10 cellular contexts compared by ENCODE assay signal in genomic region chr16:1332618-1333148, GRCh38. TPM values are rescaled to one million over a fixed set of nuclear protein-coding genes. Genes with fewer than 3 reads are reported as not detected.
A peak's percentile ranks its signal among the peaks of the same experiment; 100 is the strongest.
DNase-seq lines count a peak whose midpoint lies in the region; ATAC-seq and TF ChIP-seq lines count a peak whose summit lies in the region.
"Had no signal": no experiment of that assay in that cellular context is flagged by ENCODE, and none has a peak within 500 bp of the region (broad histone marks: within the 10 kb centered on the region; RNA-seq: fewer than 3 reads in every experiment).

No MANE protein-coding gene starts in this region.

- no peaks in the 10 kb centered on the region for H3K36me3 Mint-ChIP-seq in brain
- no peaks in the 10 kb centered on the region for H3K36me3 Mint-ChIP-seq in mesothelial cell of epicardium

- DNase-seq in heart right ventricle = no peak
- no peak for DNase-seq in Right ventricle myocardium superior
- no peak for DNase-seq in mesothelial cell of epicardium (ENCODE audit: low spot score in 2 of 2, unreplicated experiment in 2 of 2)
- no peak for DNase-seq in upper lobe of left lung
- no peak for DNase-seq in T-helper 9 cell
- no peak for DNase-seq in COLO829 (ENCODE audit: low spot score)
- no peak for DNase-seq in superior temporal gyrus (ENCODE audit: extremely low spot score)
- DNase-seq: OCI-M1 had no signal

- no peak for TF ChIP-seq EP300 in upper lobe of left lung (IDR thresholded peaks at IDR 0.05)

- intact Hi-C loops in heart right ventricle (cut with DNase I) = no loop called here
- intact Hi-C loops in Right ventricle myocardium superior (cut with DNase I) = no loop called here

- H3K27ac Mint-ChIP-seq in brain (peak overlapping the region in 2 of 5 experiments; percentile 28 to 63), mesothelial cell of epicardium (no peak overlapping the region)

- WGBS in heart right ventricle, 2 donors = 6 to 10% methylated on average over 26 of the region's 26 CpGs
- WGBS in upper lobe of left lung, 2 donors = 8 to 10% methylated on average over 15 to 17 of the region's 26 CpGs

- H3K27me3 Mint-ChIP-seq in brain = peaks cover 50% of the 10 kb centered on the region
- H3K27me3 Mint-ChIP-seq in mesothelial cell of epicardium (ENCODE audit: low read depth) = peaks cover 63% of the 10 kb centered on the region

- H3K36me3 ChIP-seq in heart right ventricle = no peaks in the 10 kb centered on the region
- peaks cover 0 to 4% (median 0%) of the 10 kb centered on the region in 4 donors for H3K36me3 ChIP-seq in upper lobe of left lung
- H3K36me3 ChIP-seq: BE2C had no signal

- no peak for TF ChIP-seq CTCF in heart right ventricle (IDR thresholded peaks at IDR 0.05)
- TF ChIP-seq CTCF in brain (conservative IDR thresholded peaks at IDR 0.05) = no peak
- no peak for TF ChIP-seq CTCF in mesothelial cell of epicardium (IDR thresholded peaks at IDR 0.05; ENCODE audit: unreplicated experiment)
- TF ChIP-seq CTCF in upper lobe of left lung (IDR thresholded peaks at IDR 0.05) = no peak

- H3K27ac ChIP-seq in heart right ventricle (peak overlapping the region in 8 of 10 donors; percentile 21 to 89 (median 70)), upper lobe of left lung (peak overlapping the region; percentile 45 to 74 (median 62))

- H3K4me1 ChIP-seq in heart right ventricle (peaks cover 11 to 39% (median 31%) of the 10 kb centered on the region in 9 donors), upper lobe of left lung (peaks cover 28 to 42% (median 36%) of the 10 kb centered on the region in 4 donors)

- H3K4me1 Mint-ChIP-seq in brain (peaks cover 39% of the 10 kb centered on the region), mesothelial cell of epicardium (peaks cover 8% of the 10 kb centered on the region)

- TF ChIP-seq POLR2A in upper lobe of left lung (IDR thresholded peaks at IDR 0.05) = no peak

- ATAC-seq in heart right ventricle (peak in 3 of 8 donors; percentile 3 to 10 (median 9)), Right ventricle myocardium superior (ENCODE audit: poor library complexity) (no peak), upper lobe of left lung (ENCODE audit: low FRiP score in 2 of 2) (no peak)

- H3K27me3 ChIP-seq in heart right ventricle (peaks cover 16 to 66% (median 35%) of the 10 kb centered on the region in 7 donors), upper lobe of left lung (peaks cover 0 to 44% (median 26%) of the 10 kb centered on the region in 4 donors)

- H3K9me3 ChIP-seq in heart right ventricle (peaks cover 0 to 6% (median 0%) of the 10 kb centered on the region in 11 donors), upper lobe of left lung (peaks cover 0 to 6% (median 4%) of the 10 kb centered on the region in 4 donors)

- peak overlapping the region; percentile 71 to 80 (median 75) for H3K4me3 Mint-ChIP-seq in brain
- peak overlapping the region; percentile 54 for H3K4me3 Mint-ChIP-seq in mesothelial cell of epicardium

- H3K9me3 Mint-ChIP-seq in brain (no peaks in the 10 kb centered on the region), mesothelial cell of epicardium (no peaks in the 10 kb centered on the region)

- peak overlapping the region; percentile 33 to 64 (median 54) for H3K4me3 ChIP-seq in heart right ventricle
- H3K4me3 ChIP-seq in upper lobe of left lung = peak overlapping the region; percentile 36 to 64 (median 52)

RNA-seq across cellular contexts. Expression of gene BAIAP3, which starts 0.8 kb away (rescaled TPM):
- total RNA-seq in heart right ventricle = 1 to 10 TPM in 9 of 10 donors, under 1 TPM in 1; 0.37 to 3.8 (median 2.0) TPM
- 1 to 10 TPM; 1.4 to 6.8 TPM for polyA plus RNA-seq in heart right ventricle
- total RNA-seq in Right ventricle myocardium superior = 3.7 TPM
- polyA plus RNA-seq in brain (ENCODE audit: insufficient read depth, low read depth, low replicate concordance) = 42.8 TPM
- total RNA-seq in mesothelial cell of epicardium = 1.3 to 2.4 TPM (median 2.3 TPM) in 3 replicates
- 10 to 100 TPM in 3 of 6 donors, 1 to 10 TPM in 3; 3.2 to 57.6 (median 11.5) TPM for total RNA-seq in upper lobe of left lung

RNA-seq across cellular contexts. Expression of gene TSR3, which starts 19.0 kb away (rescaled TPM):
- total RNA-seq in heart right ventricle (10 to 100 TPM; 41.5 to 63.6 (median 56.0) TPM), Right ventricle myocardium superior (52.6 TPM), mesothelial cell of epicardium (42.1 to 43.7 TPM (median 42.7 TPM) in 3 replicates), upper lobe of left lung (10 to 100 TPM; 55.6 to 74.5 (median 65.1) TPM)
- polyA plus RNA-seq in heart right ventricle (10 to 100 TPM; 43.7 to 83.4 TPM), brain (ENCODE audit: insufficient read depth, low read depth, low replicate concordance) (81.3 TPM)

RNA-seq across cellular contexts. Expression of gene GNPTG, which starts 19.0 kb away (rescaled TPM):
- 10 to 100 TPM; 24.8 to 43.4 (median 29.9) TPM for total RNA-seq in heart right ventricle
- 10 to 100 TPM; 44.5 to 56.3 TPM for polyA plus RNA-seq in heart right ventricle
- 30.3 TPM for total RNA-seq in Right ventricle myocardium superior
- 82.2 TPM for polyA plus RNA-seq in brain (ENCODE audit: insufficient read depth, low read depth, low replicate concordance)
- 47.8 to 52.9 TPM (median 48.4 TPM) in 3 replicates for total RNA-seq in mesothelial cell of epicardium
- total RNA-seq in upper lobe of left lung = 100 to 1,000 TPM in 1 of 6 donors, 10 to 100 TPM in 5; 32.8 to 106 (median 93.0) TPM

RNA-seq across cellular contexts. Expression of gene UBE2I, which starts 23.2 kb away (rescaled TPM):
- total RNA-seq in heart right ventricle = 10 to 100 TPM; 70.6 to 99.8 (median 84.6) TPM
- 10 to 100 TPM; 63.1 to 76.4 TPM for polyA plus RNA-seq in heart right ventricle
- total RNA-seq in Right ventricle myocardium superior = 77.2 TPM
- polyA plus RNA-seq in brain (ENCODE audit: insufficient read depth, low read depth, low replicate concordance) = 240 TPM
- total RNA-seq in mesothelial cell of epicardium = 205 to 214 TPM (median 208 TPM) in 3 replicates
- total RNA-seq in upper lobe of left lung = 100 to 1,000 TPM in 1 of 6 donors, 10 to 100 TPM in 5; 51.4 to 113 (median 92.0) TPM
